3 cellular contexts compared by ENCODE assay signal in the genomic region with DNA sequence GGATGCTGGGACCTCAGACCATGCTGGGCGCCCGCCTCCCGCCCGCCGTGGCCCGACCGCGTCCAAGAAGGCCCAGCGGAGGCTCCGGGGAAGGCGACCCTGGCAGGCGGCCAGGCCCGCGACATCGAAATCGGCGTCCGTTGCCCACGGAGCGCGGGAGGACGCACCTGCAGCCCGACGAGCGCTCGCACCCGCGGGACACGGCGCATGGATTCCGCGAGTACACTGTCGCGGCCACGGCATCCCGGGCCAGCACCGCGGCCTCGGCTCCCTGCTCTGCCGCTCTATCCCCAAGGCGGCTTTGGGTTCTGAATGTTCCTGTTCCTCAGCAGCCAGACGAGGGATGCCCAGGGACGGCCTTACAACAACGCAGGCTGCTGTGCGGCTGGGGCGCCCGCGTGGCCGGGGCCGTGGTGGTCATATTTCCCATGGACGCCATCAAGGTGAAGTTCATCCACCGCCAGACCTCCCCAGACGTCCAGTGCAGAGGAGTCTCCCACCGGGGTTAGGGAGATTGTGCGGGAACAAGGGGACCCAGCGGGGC.
"Had no signal": no experiment of that assay in that cellular context is flagged by ENCODE, and none has a peak within 500 bp of the region (broad histone marks: within the 10 kb centered on the region; RNA-seq: fewer than 3 reads in every experiment).

No MANE protein-coding gene starts in this region.

- H3K4me3 ChIP-seq: GM12878 had no signal

- DNase-seq: GDM1, GF-D8 had no signal

- ATAC-seq: GM12878 had no signal
